ENCODE assay signal across 30 cellular contexts in genomic region chr16:48885456-48885855, GRCh38.
"Had no signal": no experiment of that assay in that cellular context is flagged by ENCODE, and none has a peak within 500 bp of the region (broad histone marks: within the 10 kb centered on the region; RNA-seq: fewer than 3 reads in every experiment).

No MANE protein-coding gene starts in this region.

- H3K4me1 Mint-ChIP-seq: activated B cell treated with CpG ODN at 0.5 μM for 24 hours, T-helper 17 cell had no signal

- H3K36me3 Mint-ChIP-seq: activated CD4-positive, alpha-beta memory T cell treated with anti-CD3 and anti-CD28 coated beads for 36 hours; activated naive CD4-positive, alpha-beta T cell treated with anti-CD3 and anti-CD28 coated beads, Interleukin-2, amount 50 U/mL, for 72 hours had no signal

- H3K27ac Mint-ChIP-seq: activated B cell treated with CpG ODN at 0.5 μM for 24 hours; activated CD4-positive, alpha-beta memory T cell treated with anti-CD3 and anti-CD28 coated beads for 36 hours; activated naive CD4-positive, alpha-beta T cell treated with anti-CD3 and anti-CD28 coated beads for 36 hours; activated naive CD4-positive, alpha-beta T cell treated with anti-CD3 and anti-CD28 coated beads, Interleukin-2, amount 50 U/mL, for 72 hours; activated T-helper 1 cell treated with anti-CD3 and anti-CD28 coated beads, Interleukin-12 subunit alpha, Interleukin-12 subunit beta, Interleukin-2, Interleukin-4 antibody, amounts not matched to agents 30 ng/mL and 10 ng/mL and 1 ng/mL, durations not matched to agents 14 hours and 24 hours and 36 hours; T-helper 17 cell had no signal

- H3K9me3 Mint-ChIP-seq: activated B cell treated with CpG ODN at 0.5 μM for 24 hours; activated CD4-positive, alpha-beta memory T cell treated with anti-CD3 and anti-CD28 coated beads for 36 hours; activated naive CD4-positive, alpha-beta T cell treated with anti-CD3 and anti-CD28 coated beads for 36 hours; activated naive CD4-positive, alpha-beta T cell treated with anti-CD3 and anti-CD28 coated beads, Interleukin-2, amount 50 U/mL, for 72 hours; activated T-cell treated with anti-CD3 and anti-CD28 coated beads, Interleukin-2, amount 50 U/mL, for 4 hours; activated T-helper 1 cell treated with anti-CD3 and anti-CD28 coated beads, Interleukin-12 subunit alpha, Interleukin-12 subunit beta, Interleukin-2, Interleukin-4 antibody, amounts not matched to agents 30 ng/mL and 10 ng/mL and 1 ng/mL, durations not matched to agents 14 hours and 24 hours and 36 hours had no signal

- DNase-seq: activated B cell treated with CpG ODN at 0.5 μM for 24 hours; activated CD4-positive, alpha-beta memory T cell treated with anti-CD3 and anti-CD28 coated beads for 36 hours; activated CD4-positive, alpha-beta T cell treated with anti-CD3 and anti-CD28 coated beads for 4 hours; activated CD4-positive, alpha-beta T cell treated with anti-CD3 and anti-CD28 coated beads, Interleukin-2, amount 50 U/mL, for 1 hour; activated CD4-positive, CD25-positive, alpha-beta regulatory T cell treated with anti-CD3 and anti-CD28 coated beads, Interleukin-2, amount 50 U/mL, for 72 hours; activated CD8-positive, alpha-beta memory T cell treated with anti-CD3 and anti-CD28 coated beads, Interleukin-2, amount 50 U/mL, for 4 hours; activated gamma-delta T cell treated with Interleukin-2 at 50 U/mL for 16 hours; activated naive CD4-positive, alpha-beta T cell treated with anti-CD3 and anti-CD28 coated beads for 36 hours; activated T-cell treated with anti-CD3 and anti-CD28 coated beads for 4 hours; activated T-cell treated with anti-CD3 and anti-CD28 coated beads, Interleukin-2, amount 50 U/mL, for 4 hours; adrenal gland; body of pancreas; Kasumi-1; KG1; MG63; NCI-H1048; NCI-H1105 treated with DMSO at 0.1 percent for 48 hours; NCI-H1436; NCI-H1694; NCI-H1930; NCI-H345; NCI-H524 treated with DMSO at 0.1 percent for 48 hours; NCI-H748 treated with DMSO at 0.1 percent for 48 hours; NK-92 treated with Interleukin-12 subunit alpha and Interleukin-12 subunit beta, amount 100 ng/mL, for 24 hours; PC-9; T-helper 17 cell; T-helper 9 cell had no signal

- ATAC-seq: activated naive CD4-positive, alpha-beta T cell treated with anti-CD3 and anti-CD28 coated beads, Interleukin-2, amount 50 U/mL, for 72 hours; activated T-cell treated with anti-CD3 and anti-CD28 coated beads, Interleukin-2, amount 50 U/mL, for 4 hours; body of pancreas; Right ventricle myocardium inferior; T-helper 17 cell had no signal

- H3K4me3 Mint-ChIP-seq: activated B cell treated with CpG ODN at 0.5 μM for 24 hours; activated CD4-positive, alpha-beta memory T cell treated with anti-CD3 and anti-CD28 coated beads for 36 hours; activated naive CD4-positive, alpha-beta T cell treated with anti-CD3 and anti-CD28 coated beads for 36 hours; activated T-cell treated with anti-CD3 and anti-CD28 coated beads, Interleukin-2, amount 50 U/mL, for 4 hours; activated T-helper 1 cell treated with anti-CD3 and anti-CD28 coated beads, Interleukin-12 subunit alpha, Interleukin-12 subunit beta, Interleukin-2, Interleukin-4 antibody, amounts not matched to agents 30 ng/mL and 10 ng/mL and 1 ng/mL, durations not matched to agents 14 hours and 24 hours and 36 hours; T-helper 17 cell had no signal

- H3K27me3 Mint-ChIP-seq: activated B cell treated with CpG ODN at 0.5 μM for 24 hours; activated CD4-positive, alpha-beta memory T cell treated with anti-CD3 and anti-CD28 coated beads for 36 hours; T-helper 17 cell had no signal
